Comparison of ENCODE assay signal across 35 cellular contexts in the genomic region with DNA sequence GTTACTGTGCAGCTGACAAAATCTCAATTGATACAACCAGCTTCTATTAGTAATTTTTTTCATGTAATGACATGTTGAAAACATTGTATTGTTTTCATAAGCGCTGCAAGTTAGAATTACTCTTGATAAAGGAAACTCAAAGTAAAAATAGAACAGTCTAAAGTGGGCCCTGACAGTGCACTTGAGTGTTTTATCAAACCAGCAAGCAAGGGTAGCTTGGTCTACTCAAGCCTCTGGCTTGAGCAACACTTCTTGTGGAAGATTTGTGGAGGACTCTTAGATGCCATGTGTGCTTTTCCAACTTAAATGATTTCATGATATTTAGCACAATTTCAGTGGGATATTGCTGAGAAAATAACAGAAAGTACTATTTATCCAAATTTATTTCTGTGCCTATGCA.
"Had no signal": no experiment of that assay in that cellular context is flagged by ENCODE, and none has a peak within 500 bp of the region (broad histone marks: within the 10 kb centered on the region; RNA-seq: fewer than 3 reads in every experiment).

No MANE protein-coding gene starts in this region.

- H3K27me3 ChIP-seq: adrenal gland, body of pancreas, brain microvascular endothelial cell, breast epithelium, cardiac muscle cell had no signal

- H3K36me3 ChIP-seq: adrenal gland, brain microvascular endothelial cell, breast epithelium, cardiac muscle cell had no signal

- H3K27ac ChIP-seq: adrenal gland, body of pancreas, brain microvascular endothelial cell, breast epithelium, cardiac muscle cell, VCaP had no signal

- ATAC-seq: activated CD8-positive, alpha-beta T cell treated with anti-CD3 and anti-CD28 coated beads for 36 hours; activated naive CD4-positive, alpha-beta T cell treated with anti-CD3 and anti-CD28 coated beads, Interleukin-2, amount 50 U/mL, for 72 hours; activated T-cell treated with anti-CD3 and anti-CD28 coated beads, Interleukin-2, amount 50 U/mL, for 4 hours; activated T-cell treated with anti-CD3 and anti-CD28 coated beads, Interleukin-2, amount 50 U/mL, for 72 hours; activated T-helper 17 cell treated with anti-CD3 and anti-CD28 coated beads, Interleukin-2, amount 50 U/mL, for 72 hours; body of pancreas had no signal

- H3K4me1 ChIP-seq: adrenal gland, body of pancreas, breast epithelium had no signal

- DNase-seq: activated B cell treated with CpG ODN at 0.5 μM for 24 hours; activated CD4-positive, alpha-beta memory T cell treated with anti-CD3 and anti-CD28 coated beads for 36 hours; activated CD4-positive, alpha-beta T cell treated with anti-CD3 and anti-CD28 coated beads for 4 hours; activated CD4-positive, alpha-beta T cell treated with anti-CD3 and anti-CD28 coated beads, Interleukin-2, amount 10 ng/mL, durations not matched to agents 24 days and 14 days; activated CD4-positive, alpha-beta T cell treated with anti-CD3 and anti-CD28 coated beads, Interleukin-2, amount 50 U/mL, for 1 hour; activated CD4-positive, alpha-beta T cell treated with anti-CD3 and anti-CD28 coated beads, Interleukin-2, amount 50 U/mL, for 4 hours; activated CD4-positive, CD25-positive, alpha-beta regulatory T cell treated with anti-CD3 and anti-CD28 coated beads, Interleukin-2, amount 50 U/mL, for 72 hours; activated CD8-positive, alpha-beta memory T cell treated with anti-CD3 and anti-CD28 coated beads, Interleukin-2, amount 50 U/mL, for 4 hours; activated CD8-positive, alpha-beta T cell treated with anti-CD3 and anti-CD28 coated beads for 36 hours; activated effector memory CD4-positive, alpha-beta T cell treated with anti-CD3 and anti-CD28 coated beads, Interleukin-2, amount 50 U/mL, for 16 hours; activated gamma-delta T cell treated with Interleukin-2 at 50 U/mL for 16 hours; activated naive CD4-positive, alpha-beta T cell; activated naive CD4-positive, alpha-beta T cell treated with anti-CD3 and anti-CD28 coated beads for 36 hours; activated naive CD4-positive, alpha-beta T cell treated with anti-CD3 and anti-CD28 coated beads, Interleukin-2, amount 50 U/mL, for 16 hours; activated naive CD8-positive, alpha-beta T cell treated with anti-CD3 and anti-CD28 coated beads for 36 hours; activated T-cell treated with anti-CD3 and anti-CD28 coated beads for 4 hours; activated T-cell treated with anti-CD3 and anti-CD28 coated beads, Interleukin-2, amount 50 U/mL, for 1 hour; activated T-cell treated with anti-CD3 and anti-CD28 coated beads, Interleukin-2, amount 50 U/mL, for 4 hours; activated T-cell treated with anti-CD3 and anti-CD28 coated beads, Interleukin-2, amount 50 U/mL, for 72 hours; adrenal gland; amniotic stem cell; aorta; body of pancreas; brain microvascular endothelial cell; central memory CD4-positive, alpha-beta T cell; T-helper 1 cell; T-helper 2 cell; T-helper 9 cell had no signal

- H3K4me3 ChIP-seq: adrenal gland, body of pancreas, breast epithelium, cardiac muscle cell had no signal

- FAIRE-seq: astrocyte, TTC549 had no signal

- H3K9me3 ChIP-seq: body of pancreas, breast epithelium had no signal
